1 cellular context compared by ENCODE assay signal in genomic region chr6:31462964-31463940, GRCh38.
TF ChIP-seq lines count a peak whose summit lies in the region.

No MANE protein-coding gene starts in this region.

TF ChIP-seq in GM12878, 131 proteins besides CTCF, POLR2A, EP300 and RAD21 (continued from another document and continues in another):
- TF ChIP-seq, protein P1, sequence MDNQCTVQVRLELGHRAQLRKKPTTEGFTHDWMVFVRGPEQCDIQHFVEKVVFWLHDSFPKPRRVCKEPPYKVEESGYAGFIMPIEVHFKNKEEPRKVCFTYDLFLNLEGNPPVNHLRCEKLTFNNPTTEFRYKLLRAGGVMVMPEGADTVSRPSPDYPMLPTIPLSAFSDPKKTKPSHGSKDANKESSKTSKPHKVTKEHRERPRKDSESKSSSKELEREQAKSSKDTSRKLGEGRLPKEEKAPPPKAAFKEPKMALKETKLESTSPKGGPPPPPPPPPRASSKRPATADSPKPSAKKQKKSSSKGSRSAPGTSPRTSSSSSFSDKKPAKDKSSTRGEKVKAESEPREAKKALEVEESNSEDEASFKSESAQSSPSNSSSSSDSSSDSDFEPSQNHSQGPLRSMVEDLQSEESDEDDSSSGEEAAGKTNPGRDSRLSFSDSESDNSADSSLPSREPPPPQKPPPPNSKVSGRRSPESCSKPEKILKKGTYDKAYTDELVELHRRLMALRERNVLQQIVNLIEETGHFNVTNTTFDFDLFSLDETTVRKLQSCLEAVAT (IDR thresholded peaks at IDR 0.05), result peak; percentile 86
- TF ChIP-seq SMC3 (IDR thresholded peaks at IDR 0.05; ENCODE audit: borderline replicate concordance, low read length), result no peak
- no peak for TF ChIP-seq RB1 (IDR thresholded peaks at IDR 0.05; ENCODE audit: borderline replicate concordance)
- no peak for TF ChIP-seq KDM1A (IDR thresholded peaks at IDR 0.05; ENCODE audit: borderline replicate concordance)
- TF ChIP-seq NRF1 (conservative IDR thresholded peaks at IDR 0.05; ENCODE audit: low read depth, low read length), result no peak
- no peak for TF ChIP-seq ZNF24 (IDR thresholded peaks at IDR 0.05)
- TF ChIP-seq ETV6 (conservative IDR thresholded peaks at IDR 0.05 in 1 of 2, IDR thresholded peaks at IDR 0.05 in 1 of 2; ENCODE audit: borderline replicate concordance in 1 of 2, low read depth in 1 of 2), result no peak; a peak in 1 of 4 replicates
- no peak for TF ChIP-seq CBX3 (IDR thresholded peaks at IDR 0.05; ENCODE audit: borderline replicate concordance, low read depth)
- TF ChIP-seq BCL11A (IDR thresholded peaks at IDR 0.05; ENCODE audit: low read depth, low read length), result no peak
- TF ChIP-seq TARDBP (IDR thresholded peaks at IDR 0.05; ENCODE audit: borderline replicate concordance), result no peak
- TF ChIP-seq TBL1XR1 (IDR thresholded peaks at IDR 0.05; ENCODE audit: low read depth, low read length), result no peak
- peak; percentile 11; the same call in 1 of the 2 replicates for TF ChIP-seq MXI1 (IDR thresholded peaks at IDR 0.05; ENCODE audit: low read depth, low read length)
- TF ChIP-seq PML (IDR thresholded peaks at IDR 0.05; ENCODE audit: low read length), result peak; percentile 98
- no peak for TF ChIP-seq ESRRA (IDR thresholded peaks at IDR 0.05; ENCODE audit: low read length)
- no peak for TF ChIP-seq CHD1 (IDR thresholded peaks at IDR 0.05; ENCODE audit: low read depth, low read length)
- no peak for TF ChIP-seq ZBTB4 (CRISPR knock-in tag; IDR thresholded peaks at IDR 0.05)
- peak; percentile 99 for TF ChIP-seq RFX5 (IDR thresholded peaks at IDR 0.05; ENCODE audit: low read depth, low read length)
- TF ChIP-seq RCOR1 (conservative IDR thresholded peaks at IDR 0.05; ENCODE audit: low read depth, low read length), result no peak
- no peak for TF ChIP-seq ASH2L (IDR thresholded peaks at IDR 0.05; ENCODE audit: borderline replicate concordance, low read depth)
- no peak for TF ChIP-seq NR2F1 (conservative IDR thresholded peaks at IDR 0.05)
- no peak for TF ChIP-seq SIX5 (IDR thresholded peaks at IDR 0.05; ENCODE audit: low read depth, low read length, severe bottlenecking)
- TF ChIP-seq POLR2AphosphoS5 (IDR thresholded peaks at IDR 0.05; ENCODE audit: low read length), result peak; percentile 99
- peak; percentile 87; the same call in 1 of the 2 replicates for TF ChIP-seq NBN (IDR thresholded peaks at IDR 0.05)
- TF ChIP-seq ZBED1 (IDR thresholded peaks at IDR 0.05; ENCODE audit: borderline replicate concordance), result peak; percentile 25; the same call in 1 of the 2 replicates
- TF ChIP-seq HCFC1 (IDR thresholded peaks at IDR 0.05; ENCODE audit: low read length), result no peak
- TF ChIP-seq SREBF1 (IDR thresholded peaks at IDR 0.05; ENCODE audit: low read length), result no peak
- TF ChIP-seq SUPT20H (IDR thresholded peaks at IDR 0.05; ENCODE audit: borderline replicate concordance, control insufficient read depth, low read depth, low read length), result no peak
- peak; percentile 83 to 90 for TF ChIP-seq IKZF2 (IDR thresholded peaks at IDR 0.05)
- TF ChIP-seq MYC (IDR thresholded peaks at IDR 0.05; ENCODE audit: insufficient read depth, insufficient read length, insufficient replicate concordance, low read length, severe bottlenecking), result no peak
- TF ChIP-seq TCF3 (IDR thresholded peaks at IDR 0.05; ENCODE audit: borderline replicate concordance, insufficient read depth, low read depth, low read length), result 0 out of 2 replicates have a peak, but pooled peaks have one; percentile 78
- TF ChIP-seq CEBPB (IDR thresholded peaks at IDR 0.05; ENCODE audit: borderline replicate concordance in 1 of 2, low read depth in 2 of 2, low read length in 2 of 2), result peak in 1 of 2 experiments; percentile 90; a peak in 1 of 4 replicates
- TF ChIP-seq SKIL (IDR thresholded peaks at IDR 0.05; ENCODE audit: low read depth, poor library complexity, severe bottlenecking), result no peak
- peak; percentile 71 for TF ChIP-seq CHD2 (IDR thresholded peaks at IDR 0.05; ENCODE audit: borderline replicate concordance, low read depth, low read length)
- peak; percentile 44 for TF ChIP-seq FOS (IDR thresholded peaks at IDR 0.05; ENCODE audit: borderline replicate concordance, extremely low read depth, insufficient read length)
- no peak for TF ChIP-seq STAT3 (IDR thresholded peaks at IDR 0.05; ENCODE audit: low read depth, low read length)
- TF ChIP-seq, protein P2, sequence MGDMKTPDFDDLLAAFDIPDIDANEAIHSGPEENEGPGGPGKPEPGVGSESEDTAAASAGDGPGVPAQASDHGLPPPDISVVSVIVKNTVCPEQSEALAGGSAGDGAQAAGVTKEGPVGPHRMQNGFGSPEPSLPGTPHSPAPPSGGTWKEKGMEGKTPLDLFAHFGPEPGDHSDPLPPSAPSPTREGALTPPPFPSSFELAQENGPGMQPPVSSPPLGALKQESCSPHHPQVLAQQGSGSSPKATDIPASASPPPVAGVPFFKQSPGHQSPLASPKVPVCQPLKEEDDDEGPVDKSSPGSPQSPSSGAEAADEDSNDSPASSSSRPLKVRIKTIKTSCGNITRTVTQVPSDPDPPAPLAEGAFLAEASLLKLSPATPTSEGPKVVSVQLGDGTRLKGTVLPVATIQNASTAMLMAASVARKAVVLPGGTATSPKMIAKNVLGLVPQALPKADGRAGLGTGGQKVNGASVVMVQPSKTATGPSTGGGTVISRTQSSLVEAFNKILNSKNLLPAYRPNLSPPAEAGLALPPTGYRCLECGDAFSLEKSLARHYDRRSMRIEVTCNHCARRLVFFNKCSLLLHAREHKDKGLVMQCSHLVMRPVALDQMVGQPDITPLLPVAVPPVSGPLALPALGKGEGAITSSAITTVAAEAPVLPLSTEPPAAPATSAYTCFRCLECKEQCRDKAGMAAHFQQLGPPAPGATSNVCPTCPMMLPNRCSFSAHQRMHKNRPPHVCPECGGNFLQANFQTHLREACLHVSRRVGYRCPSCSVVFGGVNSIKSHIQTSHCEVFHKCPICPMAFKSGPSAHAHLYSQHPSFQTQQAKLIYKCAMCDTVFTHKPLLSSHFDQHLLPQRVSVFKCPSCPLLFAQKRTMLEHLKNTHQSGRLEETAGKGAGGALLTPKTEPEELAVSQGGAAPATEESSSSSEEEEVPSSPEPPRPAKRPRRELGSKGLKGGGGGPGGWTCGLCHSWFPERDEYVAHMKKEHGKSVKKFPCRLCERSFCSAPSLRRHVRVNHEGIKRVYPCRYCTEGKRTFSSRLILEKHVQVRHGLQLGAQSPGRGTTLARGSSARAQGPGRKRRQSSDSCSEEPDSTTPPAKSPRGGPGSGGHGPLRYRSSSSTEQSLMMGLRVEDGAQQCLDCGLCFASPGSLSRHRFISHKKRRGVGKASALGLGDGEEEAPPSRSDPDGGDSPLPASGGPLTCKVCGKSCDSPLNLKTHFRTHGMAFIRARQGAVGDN (IDR thresholded peaks at IDR 0.05), result 0 out of 2 replicates have a peak, but pooled peaks have one; percentile 62
- no peak for TF ChIP-seq ZBTB33 (IDR thresholded peaks at IDR 0.05)
- no peak for TF ChIP-seq CBX5 (IDR thresholded peaks at IDR 0.05; ENCODE audit: low read depth)
- no peak for TF ChIP-seq SPI1 (IDR thresholded peaks at IDR 0.05; ENCODE audit: borderline replicate concordance, insufficient read depth, low read depth, low read length)
- no peak; the same call in 1 of the 2 replicates for TF ChIP-seq BACH1 (IDR thresholded peaks at IDR 0.05; ENCODE audit: borderline replicate concordance)
- TF ChIP-seq ELK1 (IDR thresholded peaks at IDR 0.05; ENCODE audit: low read depth, low read length), result no peak
- peak; percentile 66 for TF ChIP-seq YY1 (IDR thresholded peaks at IDR 0.05; ENCODE audit: low read depth, low read length)
- no peak for TF ChIP-seq USF1 (IDR thresholded peaks at IDR 0.05; ENCODE audit: borderline replicate concordance, extremely low read length, insufficient read depth, low read depth, low read length)
- no peak for TF ChIP-seq SREBF2 (IDR thresholded peaks at IDR 0.05; ENCODE audit: low read length)
- 0 out of 2 replicates have a peak, but pooled peaks have one; percentile 13 for TF ChIP-seq MAX (IDR thresholded peaks at IDR 0.05; ENCODE audit: low read depth, low read length)
- no peak for TF ChIP-seq FOXK2 (IDR thresholded peaks at IDR 0.05)
- no peak; the same call in 1 of the 2 replicates for TF ChIP-seq SIN3A (IDR thresholded peaks at IDR 0.05; ENCODE audit: low read depth, low read length)
- TF ChIP-seq GABPA (IDR thresholded peaks at IDR 0.05; ENCODE audit: low read depth), result no peak
- no peak for TF ChIP-seq PAX8 (IDR thresholded peaks at IDR 0.05)
- no peak for TF ChIP-seq SUZ12 (IDR thresholded peaks at IDR 0.05; ENCODE audit: unreplicated experiment)
- peak; percentile 90 for TF ChIP-seq SMAD1 (IDR thresholded peaks at IDR 0.05; ENCODE audit: low read depth, partially characterized antibody)
- peak; percentile 55 for TF ChIP-seq RELA (IDR thresholded peaks at IDR 0.05; ENCODE audit: borderline replicate concordance, partially characterized antibody)
- TF ChIP-seq ATF2 (IDR thresholded peaks at IDR 0.05; ENCODE audit: low read length), result no peak
